9 cellular contexts compared by ENCODE assay signal in the genomic region with DNA sequence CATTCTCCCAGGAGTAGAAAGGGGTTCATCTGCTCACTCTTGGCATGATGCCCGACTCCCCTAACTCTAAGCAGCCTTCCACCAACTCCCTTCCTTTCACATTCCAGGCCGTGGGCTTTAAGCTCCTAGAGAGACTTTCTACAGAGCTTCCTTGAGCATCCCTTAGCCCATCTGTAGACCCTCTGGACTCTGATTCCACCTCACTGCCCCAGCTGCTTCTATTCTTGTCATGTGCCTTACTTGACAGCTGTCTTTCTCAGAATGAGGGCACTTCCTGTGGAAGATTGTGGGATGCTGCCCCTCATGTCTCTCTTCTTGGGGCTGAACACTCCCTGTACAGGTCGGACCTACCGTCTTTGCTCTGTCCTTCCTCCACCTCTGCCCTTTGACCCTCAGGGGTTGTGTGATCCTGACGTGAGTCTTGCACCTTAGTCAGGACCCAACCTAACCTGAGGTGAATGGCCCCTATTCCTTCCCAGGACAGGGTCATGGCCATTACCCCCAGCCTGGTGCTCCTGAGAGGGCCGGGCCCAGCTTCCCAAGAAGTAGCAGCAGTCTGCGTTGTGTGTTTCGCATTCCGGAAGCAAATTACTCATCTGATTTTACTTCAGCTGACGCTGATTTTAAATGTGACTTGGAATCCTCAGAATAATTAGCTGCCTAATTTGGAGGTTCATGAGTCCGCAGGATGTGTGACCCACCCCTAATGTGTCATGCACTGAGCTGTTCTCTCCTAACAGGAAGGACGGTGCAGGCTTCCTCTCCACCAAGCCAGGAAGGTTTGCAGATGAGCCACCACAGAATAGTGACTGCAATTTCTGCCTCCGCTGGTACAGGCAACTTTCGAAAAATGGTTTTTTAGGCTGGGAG. TPM values are rescaled to one million over a fixed set of nuclear protein-coding genes. Genes with fewer than 3 reads are reported as not detected.
A peak's percentile ranks its signal among the peaks of the same experiment; 100 is the strongest.
DNase-seq lines count a peak whose midpoint lies in the region; ATAC-seq and TF ChIP-seq lines count a peak whose summit lies in the region.
"Had no signal": no experiment of that assay in that cellular context is flagged by ENCODE, and none has a peak within 500 bp of the region (broad histone marks: within the 10 kb centered on the region; RNA-seq: fewer than 3 reads in every experiment).

No MANE protein-coding gene starts in this region.

- no peaks in the 10 kb centered on the region for H3K36me3 ChIP-seq in breast epithelium

- H3K9me3 ChIP-seq in breast epithelium = no peaks in the 10 kb centered on the region
- H3K9me3 ChIP-seq: A549 had no signal

- H3K9me3 Mint-ChIP-seq in MCF 10A (ENCODE audit: unreplicated experiment) = no peaks in the 10 kb centered on the region
- H3K9me3 Mint-ChIP-seq in mesothelial cell of epicardium = no peaks in the 10 kb centered on the region

- TF ChIP-seq POLR2A in breast epithelium (IDR thresholded peaks at IDR 0.05) = no peak

- H3K36me3 Mint-ChIP-seq in MCF 10A (ENCODE audit: insufficient read depth, unreplicated experiment) (no peaks in the 10 kb centered on the region), mesothelial cell of epicardium (no peaks in the 10 kb centered on the region)

- no peaks in the 10 kb centered on the region for H3K27me3 Mint-ChIP-seq in MCF 10A (ENCODE audit: insufficient read depth, unreplicated experiment)
- H3K27me3 Mint-ChIP-seq in mesothelial cell of epicardium (ENCODE audit: low read depth) = peaks cover 31% of the 10 kb centered on the region

- DNase-seq in MCF 10A (ENCODE audit: unreplicated experiment) (peak; percentile 72), breast epithelium (ENCODE audit: low spot score in 2 of 2) (no peak), fibroblast of villous mesenchyme (ENCODE audit: low read depth) (peak; percentile 71), mesothelial cell of epicardium (ENCODE audit: low spot score in 2 of 2, unreplicated experiment in 2 of 2) (no peak), SKM-1 treated with dmso at 0.1 percent for 144 hours (lab: John Stamatoyannopoulos, UW; ENCODE audit: unreplicated experiment) (no peak)
- peak; percentile 70 for DNase-seq in activated CD8-positive, alpha-beta memory T cell treated with anti-CD3 and anti-CD28 coated beads, Interleukin-2, amount 50 U/mL, for 48 hours
- peak; percentile 68 for DNase-seq in stimulated activated CD8-positive, alpha-beta memory T cell treated with anti-CD3 and anti-CD28 coated beads, Interleukin-4, amount 100 ng/mL, for 48 hours

- BruUV-seq in MCF 10A (replicated peaks; lab: Mats Ljungman, UMichigan) = TSS peak; percentile 19

- H3K4me3 ChIP-seq in breast epithelium (no peak overlapping the region), fibroblast of villous mesenchyme (ENCODE audit: low read depth, low read length) (no peak overlapping the region)
- H3K4me3 ChIP-seq: A549 had no signal

- H3K4me1 Mint-ChIP-seq in MCF 10A (ENCODE audit: insufficient read depth, unreplicated experiment) = peaks cover 41% of the 10 kb centered on the region
- peaks cover 44% of the 10 kb centered on the region for H3K4me1 Mint-ChIP-seq in mesothelial cell of epicardium

- TF ChIP-seq CTCF in MCF 10A (IDR thresholded peaks at IDR 0.05; ENCODE audit: unreplicated experiment) (no peak), breast epithelium (IDR thresholded peaks at IDR 0.05) (no peak), fibroblast of villous mesenchyme (IDR thresholded peaks at IDR 0.05; ENCODE audit: insufficient read depth, low read depth, low read length) (no peak), mesothelial cell of epicardium (IDR thresholded peaks at IDR 0.05; ENCODE audit: unreplicated experiment) (no peak)

- no peak overlapping the region for H3K4me3 Mint-ChIP-seq in MCF 10A (ENCODE audit: unreplicated experiment)
- H3K4me3 Mint-ChIP-seq in mesothelial cell of epicardium = no peak overlapping the region

- H3K27ac ChIP-seq in breast epithelium = peak overlapping the region in 1 of 2 donors; percentile 33
- H3K27ac ChIP-seq: A549 had no signal

- intact Hi-C loops in MCF 10A (cut with micrococcal nuclease) (no loop called here), breast epithelium (cut with DNase I; ENCODE audit: low total_unique reads) (no loop called here)

- H3K27ac Mint-ChIP-seq in MCF 10A (ENCODE audit: low read depth, unreplicated experiment) = no peak overlapping the region
- H3K27ac Mint-ChIP-seq in mesothelial cell of epicardium = no peak overlapping the region

- no peak for ATAC-seq in GM18907 (IDR thresholded peaks at IDR 0.05; ENCODE audit: unreplicated experiment)
- ATAC-seq: A549 had no signal

- CTCF ChIA-PET in MCF 10A (lab: Yijun Ruan, JAX) = interaction anchor here (0.6 to 1.1 kb wide), 2 partner anchors 52 to 632 kb away, joined by 3 to 4 read pairs; no protein-coding TSS in a partner anchor

- peaks cover 0 to 4% of the 10 kb centered on the region in 2 donors for H3K4me1 ChIP-seq in breast epithelium

- H3K27me3 ChIP-seq in breast epithelium = no peaks in the 10 kb centered on the region

- POLR2A ChIA-PET in MCF 10A (lab: Yijun Ruan, JAX) = interaction anchor here (0.5 to 1.5 kb wide), 4 partner anchors 9 to 496 kb away, joined by 3 to 10 read pairs (median 3); no protein-coding TSS in a partner anchor

RNA-seq across cellular contexts. Expression of a gene that starts 2.7 kb away (rescaled TPM):
- total RNA-seq in MCF 10A (2022) (24.8 and 27.6 TPM in 2 replicates), breast epithelium (10 to 100 TPM in 2 of 3 donors, 1 to 10 TPM in 1; 5.8 to 55.8 (median 48.2) TPM), fibroblast of villous mesenchyme (32.2 and 66.9 TPM in 2 replicates), mesothelial cell of epicardium (12.8 to 14.3 TPM (median 13.8 TPM) in 3 replicates)

RNA-seq across cellular contexts. Expression of a gene that starts 30.7 kb away (rescaled TPM):
- total RNA-seq in MCF 10A (2022) (0.56 and 1.1 TPM in 2 replicates), breast epithelium (1 to 10 TPM in 2 of 3 donors, under 1 TPM in 1; 0.64 to 8.3 (median 6.2) TPM), fibroblast of villous mesenchyme (6.9 and 9.0 TPM in 2 replicates), mesothelial cell of epicardium (17.5 to 21.2 TPM (median 17.6 TPM) in 3 replicates)

RNA-seq across cellular contexts. Expression of a gene that starts 47.4 kb away (rescaled TPM):
- total RNA-seq in MCF 10A (2022) (not detected in 2 replicates), breast epithelium (not detected), fibroblast of villous mesenchyme (not detected in 2 replicates), mesothelial cell of epicardium (not detected in 3 replicates)

Comparison
In these comparisons a context has a peak if more than half of its experiments do, and no peak if none do; other contexts are left out.
1. DNase-seq: peak in MCF 10A (single experiment), activated CD8-positive, alpha-beta memory T cell treated with anti-CD3 and anti-CD28 coated beads, Interleukin-2, amount 50 U/mL, for 48 hours (single experiment), fibroblast of villous mesenchyme (single experiment) and stimulated activated CD8-positive, alpha-beta memory T cell treated with anti-CD3 and anti-CD28 coated beads, Interleukin-4, amount 100 ng/mL, for 48 hours (single experiment); none in breast epithelium (0 of 2), mesothelial cell of epicardium (0 of 2) and SKM-1 treated with dmso at 0.1 percent for 144 hours (single experiment).